1 cellular context compared by ENCODE assay signal in the genomic region with DNA sequence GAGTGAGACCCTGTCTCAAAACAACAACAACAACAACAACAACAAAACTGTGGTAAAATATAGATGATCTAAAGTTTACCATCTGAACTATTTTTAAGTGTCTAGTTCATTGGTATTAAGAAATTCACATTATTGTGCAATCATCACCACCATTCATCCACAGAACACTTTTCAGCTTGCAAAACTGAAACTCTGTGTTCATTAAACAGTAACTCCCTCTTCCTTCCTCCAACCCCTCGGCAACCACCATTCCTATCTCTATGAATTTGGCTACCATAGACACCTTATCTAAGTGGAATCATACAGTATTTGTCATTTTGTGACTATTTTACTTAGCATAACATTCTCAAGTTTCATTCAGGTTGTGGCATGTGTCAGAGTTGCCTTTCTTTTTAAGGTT.
TF ChIP-seq lines count a peak whose summit lies in the region.

No MANE protein-coding gene starts in this region.

TF ChIP-seq in GM23338, 12 proteins besides CTCF, POLR2A, EP300 and RAD21 (continued from another document):
- TF ChIP-seq, protein P1, sequence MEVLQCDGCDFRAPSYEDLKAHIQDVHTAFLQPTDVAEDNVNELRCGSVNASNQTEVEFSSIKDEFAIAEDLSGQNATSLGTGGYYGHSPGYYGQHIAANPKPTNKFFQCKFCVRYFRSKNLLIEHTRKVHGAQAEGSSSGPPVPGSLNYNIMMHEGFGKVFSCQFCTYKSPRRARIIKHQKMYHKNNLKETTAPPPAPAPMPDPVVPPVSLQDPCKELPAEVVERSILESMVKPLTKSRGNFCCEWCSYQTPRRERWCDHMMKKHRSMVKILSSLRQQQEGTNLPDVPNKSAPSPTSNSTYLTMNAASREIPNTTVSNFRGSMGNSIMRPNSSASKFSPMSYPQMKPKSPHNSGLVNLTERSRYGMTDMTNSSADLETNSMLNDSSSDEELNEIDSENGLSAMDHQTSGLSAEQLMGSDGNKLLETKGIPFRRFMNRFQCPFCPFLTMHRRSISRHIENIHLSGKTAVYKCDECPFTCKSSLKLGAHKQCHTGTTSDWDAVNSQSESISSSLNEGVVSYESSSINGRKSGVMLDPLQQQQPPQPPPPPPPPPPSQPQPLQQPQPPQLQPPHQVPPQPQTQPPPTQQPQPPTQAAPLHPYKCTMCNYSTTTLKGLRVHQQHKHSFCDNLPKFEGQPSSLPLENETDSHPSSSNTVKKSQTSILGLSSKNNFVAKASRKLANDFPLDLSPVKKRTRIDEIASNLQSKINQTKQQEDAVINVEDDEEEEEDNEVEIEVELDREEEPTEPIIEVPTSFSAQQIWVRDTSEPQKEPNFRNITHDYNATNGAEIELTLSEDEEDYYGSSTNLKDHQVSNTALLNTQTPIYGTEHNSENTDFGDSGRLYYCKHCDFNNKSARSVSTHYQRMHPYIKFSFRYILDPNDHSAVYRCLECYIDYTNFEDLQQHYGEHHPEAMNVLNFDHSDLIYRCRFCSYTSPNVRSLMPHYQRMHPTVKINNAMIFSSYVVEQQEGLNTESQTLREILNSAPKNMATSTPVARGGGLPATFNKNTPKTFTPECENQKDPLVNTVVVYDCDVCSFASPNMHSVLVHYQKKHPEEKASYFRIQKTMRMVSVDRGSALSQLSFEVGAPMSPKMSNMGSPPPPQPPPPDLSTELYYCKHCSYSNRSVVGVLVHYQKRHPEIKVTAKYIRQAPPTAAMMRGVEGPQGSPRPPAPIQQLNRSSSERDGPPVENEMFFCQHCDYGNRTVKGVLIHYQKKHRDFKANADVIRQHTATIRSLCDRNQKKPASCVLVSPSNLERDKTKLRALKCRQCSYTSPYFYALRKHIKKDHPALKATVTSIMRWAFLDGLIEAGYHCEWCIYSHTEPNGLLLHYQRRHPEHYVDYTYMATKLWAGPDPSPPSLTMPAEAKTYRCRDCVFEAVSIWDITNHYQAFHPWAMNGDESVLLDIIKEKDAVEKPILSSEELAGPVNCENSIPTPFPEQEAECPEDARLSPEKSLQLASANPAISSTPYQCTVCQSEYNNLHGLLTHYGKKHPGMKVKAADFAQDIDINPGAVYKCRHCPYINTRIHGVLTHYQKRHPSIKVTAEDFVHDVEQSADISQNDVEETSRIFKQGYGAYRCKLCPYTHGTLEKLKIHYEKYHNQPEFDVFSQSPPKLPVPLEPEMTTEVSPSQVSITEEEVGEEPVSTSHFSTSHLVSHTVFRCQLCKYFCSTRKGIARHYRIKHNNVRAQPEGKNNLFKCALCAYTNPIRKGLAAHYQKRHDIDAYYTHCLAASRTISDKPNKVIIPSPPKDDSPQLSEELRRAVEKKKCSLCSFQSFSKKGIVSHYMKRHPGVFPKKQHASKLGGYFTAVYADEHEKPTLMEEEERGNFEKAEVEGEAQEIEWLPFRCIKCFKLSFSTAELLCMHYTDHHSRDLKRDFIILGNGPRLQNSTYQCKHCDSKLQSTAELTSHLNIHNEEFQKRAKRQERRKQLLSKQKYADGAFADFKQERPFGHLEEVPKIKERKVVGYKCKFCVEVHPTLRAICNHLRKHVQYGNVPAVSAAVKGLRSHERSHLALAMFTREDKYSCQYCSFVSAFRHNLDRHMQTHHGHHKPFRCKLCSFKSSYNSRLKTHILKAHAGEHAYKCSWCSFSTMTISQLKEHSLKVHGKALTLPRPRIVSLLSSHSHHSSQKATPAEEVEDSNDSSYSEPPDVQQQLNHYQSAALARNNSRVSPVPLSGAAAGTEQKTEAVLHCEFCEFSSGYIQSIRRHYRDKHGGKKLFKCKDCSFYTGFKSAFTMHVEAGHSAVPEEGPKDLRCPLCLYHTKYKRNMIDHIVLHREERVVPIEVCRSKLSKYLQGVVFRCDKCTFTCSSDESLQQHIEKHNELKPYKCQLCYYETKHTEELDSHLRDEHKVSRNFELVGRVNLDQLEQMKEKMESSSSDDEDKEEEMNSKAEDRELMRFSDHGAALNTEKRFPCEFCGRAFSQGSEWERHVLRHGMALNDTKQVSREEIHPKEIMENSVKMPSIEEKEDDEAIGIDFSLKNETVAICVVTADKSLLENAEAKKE (CRISPR knock-in tag; IDR thresholded peaks at IDR 0.05), result no peak
- TF ChIP-seq POLR2AphosphoS5 (IDR thresholded peaks at IDR 0.05; ENCODE audit: low read depth) (no peak), EZH2phosphoT487 (IDR thresholded peaks at IDR 0.05; ENCODE audit: unreplicated experiment) (no peak)
- TF ChIP-seq, protein P2, sequence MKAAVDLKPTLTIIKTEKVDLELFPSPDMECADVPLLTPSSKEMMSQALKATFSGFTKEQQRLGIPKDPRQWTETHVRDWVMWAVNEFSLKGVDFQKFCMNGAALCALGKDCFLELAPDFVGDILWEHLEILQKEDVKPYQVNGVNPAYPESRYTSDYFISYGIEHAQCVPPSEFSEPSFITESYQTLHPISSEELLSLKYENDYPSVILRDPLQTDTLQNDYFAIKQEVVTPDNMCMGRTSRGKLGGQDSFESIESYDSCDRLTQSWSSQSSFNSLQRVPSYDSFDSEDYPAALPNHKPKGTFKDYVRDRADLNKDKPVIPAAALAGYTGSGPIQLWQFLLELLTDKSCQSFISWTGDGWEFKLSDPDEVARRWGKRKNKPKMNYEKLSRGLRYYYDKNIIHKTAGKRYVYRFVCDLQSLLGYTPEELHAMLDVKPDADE (IDR thresholded peaks at IDR 0.05), result no peak
